15 cellular contexts compared by ENCODE assay signal in the genomic region with DNA sequence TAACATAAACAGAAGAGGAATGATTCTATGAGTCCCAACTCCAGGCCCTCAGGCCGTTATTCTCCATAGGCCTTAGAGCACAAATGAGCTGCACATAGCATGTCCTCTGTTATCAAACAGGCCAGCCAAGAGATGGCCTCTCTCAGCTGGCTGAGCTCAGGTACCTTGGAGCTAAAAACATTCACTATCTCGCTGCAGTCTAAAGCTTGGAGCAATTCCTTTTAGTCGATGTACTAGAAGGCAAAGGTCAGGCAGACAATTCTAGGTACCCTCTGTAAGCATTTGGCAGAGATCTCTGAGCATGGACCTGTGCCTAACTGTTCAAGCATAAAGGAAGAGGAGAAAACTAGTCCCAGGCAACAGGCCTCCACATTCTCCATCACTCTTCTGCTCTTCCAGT. TPM values are rescaled to one million over a fixed set of nuclear protein-coding genes. Genes with fewer than 3 reads are reported as not detected.
DNase-seq lines count a peak whose midpoint lies in the region; ATAC-seq, FAIRE-seq and TF ChIP-seq lines count a peak whose summit lies in the region.
"Had no signal": no experiment of that assay in that cellular context is flagged by ENCODE, and none has a peak within 500 bp of the region (broad histone marks: within the 10 kb centered on the region; RNA-seq: fewer than 3 reads in every experiment).

No MANE protein-coding gene starts in this region.

- H3K79me1 ChIP-seq in neuronal stem cell (ENCODE audit: low read depth, low read length): no peaks in the 10 kb centered on the region

- H3K4me2 ChIP-seq in OCI-LY7 (ENCODE audit: low read length): peak overlapping the region; percentile 73
- no peak overlapping the region for H3K4me2 ChIP-seq in HepG2 (ENCODE audit: low read depth, low read length)
- H3K4me2 ChIP-seq in neuronal stem cell (ENCODE audit: insufficient read depth, low read length, poor library complexity, severe bottlenecking): no peak overlapping the region
- H3K4me2 ChIP-seq: BLaER1 treated with 17β-estradiol and CSF1 and Interleukin-3, amounts not matched to agents 10 nM and 100 nM had no signal

- H3K36me3 ChIP-seq in OCI-LY7 (ENCODE audit: insufficient read depth, low read length) (peaks cover 24% of the 10 kb centered on the region), HepG2 (replicated peaks in 1 of 2; ENCODE audit: control insufficient read depth in 1 of 2, insufficient read depth in 2 of 2, low read length in 2 of 2) (no peaks in the 10 kb centered on the region), small intestine (ENCODE audit: control insufficient read depth in 2 of 2, insufficient read depth in 2 of 2, low read length in 2 of 2) (no peaks in the 10 kb centered on the region), kidney (ENCODE audit: control insufficient read depth in 1 of 2, insufficient read depth in 2 of 2, low read length in 2 of 2) (no peaks in the 10 kb centered on the region), neuronal stem cell (replicated peaks in 1 of 2; ENCODE audit: control insufficient read depth in 2 of 2, insufficient read depth in 2 of 2, low read length in 2 of 2) (no peaks in the 10 kb centered on the region), uterus (no peaks in the 10 kb centered on the region)
- H3K36me3 ChIP-seq: BLaER1 treated with 17β-estradiol and CSF1 and Interleukin-3, amounts not matched to agents 10 nM and 100 nM had no signal

- FAIRE-seq in HepG2 (lab: Jason Lieb, UNC) (no peak), small intestine (lab: Jason Lieb, UNC) (no peak), kidney (lab: Jason Lieb, UNC) (no peak)
- FAIRE-seq: GM12878, GM19239, H1 had no signal

- H3K14ac ChIP-seq in neuronal stem cell (ENCODE audit: low read length): no peak overlapping the region

- H3K27ac ChIP-seq in OCI-LY7 (ENCODE audit: low read depth, low read length, poor library complexity, severe bottlenecking) (peak overlapping the region; percentile 93), HepG2 (ENCODE audit: extremely low read length, insufficient read depth, low read length) (no peak overlapping the region), small intestine (ENCODE audit: low read depth in 1 of 2, low read length in 1 of 2) (no peak overlapping the region), kidney (ENCODE audit: low read depth in 2 of 2, low read length in 2 of 2) (no peak overlapping the region), neuronal stem cell (replicated peaks; ENCODE audit: low read length) (no peak overlapping the region), uterus (no peak overlapping the region)
- H3K27ac ChIP-seq: BLaER1 treated with 17β-estradiol and CSF1 and Interleukin-3, amounts not matched to agents 10 nM and 100 nM had no signal

- no peaks in the 10 kb centered on the region for H4K20me1 ChIP-seq in OCI-LY7 (ENCODE audit: insufficient read depth, low read length)
- H4K20me1 ChIP-seq in HepG2 (ENCODE audit: insufficient read depth, low read length): no peaks in the 10 kb centered on the region
- H4K20me1 ChIP-seq: BLaER1 treated with 17β-estradiol and CSF1 and Interleukin-3, amounts not matched to agents 10 nM and 100 nM had no signal

- H2BK120ac ChIP-seq in neuronal stem cell (ENCODE audit: low read depth, low read length): no peak overlapping the region

- H3K27me3 ChIP-seq in HepG2 (ENCODE audit: control insufficient read depth in 1 of 2, insufficient read depth in 2 of 2, low read length in 2 of 2) (peaks cover 0 to 4% of the 10 kb centered on the region in 2 experiments; a peak in 3 of 5 replicates), small intestine (ENCODE audit: control insufficient read depth in 2 of 2, insufficient read depth in 2 of 2, low read length in 2 of 2) (peaks cover 0 to 3% of the 10 kb centered on the region in 2 donors), neuronal stem cell (ENCODE audit: control insufficient read depth in 3 of 3, insufficient read depth in 3 of 3, low read depth in 1 of 3, low read length in 3 of 3) (peaks cover 0 to 11% (median 0%) of the 10 kb centered on the region in 3 experiments), uterus (no peaks in the 10 kb centered on the region)
- H3K27me3 ChIP-seq: BLaER1 treated with 17β-estradiol and CSF1 and Interleukin-3, amounts not matched to agents 10 nM and 100 nM had no signal

- BruUV-seq in OCI-LY7 (replicated peaks; lab: Mats Ljungman, UMichigan) (no TSS peak), HepG2 (replicated peaks; lab: Mats Ljungman, UMichigan) (no TSS peak)

- DNase-seq in OCI-LY7 (ENCODE audit: low spot score): peak; percentile 16
- DNase-seq in HepG2 (ENCODE audit: low spot score): no peak
- DNase-seq in small intestine: peak; percentile 35
- no peak for DNase-seq in kidney
- no peak for DNase-seq in neuronal stem cell (ENCODE audit: low spot score)
- DNase-seq in uterus: no peak
- DNase-seq: Calu3; CD8-positive, alpha-beta T cell; DMS79 treated with DMSO at 0.1 percent for 48 hours; EL; H9 had no signal

- TF ChIP-seq POLR2A in HepG2 (IDR thresholded peaks at IDR 0.05; ENCODE audit: insufficient read depth in 1 of 2, low read depth in 2 of 2, low read length in 2 of 2): no peak
- no peak for TF ChIP-seq POLR2A in uterus (IDR thresholded peaks at IDR 0.05)

- intact Hi-C loops in OCI-LY7 (cut with micrococcal nuclease; ENCODE audit: unreplicated experiment): no loop called here
- intact Hi-C loops in HepG2 (cut with micrococcal nuclease; ENCODE audit: unreplicated experiment): no loop called here
- intact Hi-C loops in kidney (cut with DNase I): no loop called here
- intact Hi-C loops in uterus (cut with DNase I; ENCODE audit: low total_unique reads): no loop called here

- H2BK5ac ChIP-seq in neuronal stem cell (ENCODE audit: low read length): no peak overlapping the region

- 3% methylated on average over 3 of the region's 3 CpGs for WGBS in HepG2 (ENCODE audit: low lambda C conversion rate)
- WGBS in small intestine, 3 donors: 8 to 56% (median 31%) methylated on average over 3 of the region's 3 CpGs
- WGBS in neuronal stem cell (ENCODE audit: extremely low coverage in 2 of 2, insufficient read length in 2 of 2, insufficient replicate concordance in 1 of 2), 2 donors: no CpG with 5 or more reads among the region's 3 CpGs

- H4K8ac ChIP-seq in neuronal stem cell (ENCODE audit: low read depth, low read length): no peak overlapping the region

- no peak overlapping the region for H2BK15ac ChIP-seq in neuronal stem cell (ENCODE audit: low read length)

- H3K9ac ChIP-seq in HepG2 (ENCODE audit: insufficient read depth, low read depth, low read length) (no peak overlapping the region), kidney (ENCODE audit: low read length in 2 of 2) (no peak overlapping the region), neuronal stem cell (ENCODE audit: low read depth, low read length, poor library complexity) (no peak overlapping the region)
- H3K9ac ChIP-seq: BLaER1 treated with 17β-estradiol and CSF1 and Interleukin-3, amounts not matched to agents 10 nM and 100 nM had no signal

- H3K9me3 ChIP-seq in OCI-LY7 (ENCODE audit: low read length) (peaks cover 20% of the 10 kb centered on the region; the same call in 1 of the 2 replicates), HepG2 (ENCODE audit: low read length) (peaks cover 20% of the 10 kb centered on the region), small intestine (ENCODE audit: control insufficient read depth, low read depth) (no peaks in the 10 kb centered on the region), kidney (ENCODE audit: control insufficient read depth in 1 of 2, low read length in 2 of 2) (peaks cover 0 to 7% of the 10 kb centered on the region in 2 donors), neuronal stem cell (replicated peaks in 1 of 2; ENCODE audit: control insufficient read depth in 2 of 2, insufficient read depth in 1 of 2, low read depth in 1 of 2, low read length in 2 of 2) (no peaks in the 10 kb centered on the region), uterus (no peaks in the 10 kb centered on the region)

- in situ Hi-C loops in HepG2 (cut with HindIII; ENCODE audit: extremely low pct_ligation_motif_present, low pct_unique_long_range_greater_than_20kb): no loop called here

- no peak for TF ChIP-seq EP300 in HepG2 (IDR thresholded peaks at IDR 0.05; ENCODE audit: low read depth in 2 of 2, low read length in 2 of 2)
- TF ChIP-seq EP300 in HepG2 (CRISPR knock-in tag; IDR thresholded peaks at IDR 0.05; ENCODE audit: borderline replicate concordance): no peak

- H3K9me2 ChIP-seq in OCI-LY7 (ENCODE audit: insufficient read depth, low read length): no peaks in the 10 kb centered on the region

- POLR2A ChIA-PET in OCI-LY7 (lab: Charles Lee): interaction anchor here (0.6 to 3.1 kb wide), 10 partner anchors 8 to 1331 kb away, joined by 3 to 11 read pairs (median 3); partner anchors contain the start of genes ATL2, GPATCH11 and HEATR5B
- POLR2A ChIA-PET in HepG2 (lab: Yijun Ruan, JAX): no interaction called here

- H3K23ac ChIP-seq in neuronal stem cell (ENCODE audit: low read depth, low read length, poor library complexity): no peak overlapping the region

- TF ChIP-seq CTCF in OCI-LY7 (conservative IDR thresholded peaks at IDR 0.05; ENCODE audit: low read length) (no peak), HepG2 (CRISPR knock-in tag; IDR thresholded peaks at IDR 0.05) (no peak), kidney (IDR thresholded peaks at IDR 0.05; ENCODE audit: borderline replicate concordance, extremely low read depth, insufficient read depth) (no peak), uterus (IDR thresholded peaks at IDR 0.05) (no peak)

- ATAC-seq in HepG2: peak; percentile 43; the same call in 2 of the 3 replicates
- ATAC-seq: CD8-positive, alpha-beta T cell; GM12878 had no signal

- H4K91ac ChIP-seq in neuronal stem cell (ENCODE audit: low read depth, low read length, poor library complexity): no peak overlapping the region

- no peak overlapping the region for H2BK12ac ChIP-seq in neuronal stem cell (ENCODE audit: low read length)

- H3K18ac ChIP-seq in neuronal stem cell (ENCODE audit: low read length): no peak overlapping the region

- H3K4me1 ChIP-seq in OCI-LY7 (ENCODE audit: insufficient read depth, low read length, poor library complexity, severe bottlenecking) (peaks cover 66% of the 10 kb centered on the region), HepG2 (ENCODE audit: insufficient read depth, low read length) (peaks cover 24% of the 10 kb centered on the region), small intestine (ENCODE audit: control insufficient read depth in 2 of 2, insufficient read depth in 1 of 2, low read depth in 1 of 2, low read length in 1 of 2) (peaks cover 0 to 4% of the 10 kb centered on the region in 2 donors), kidney (ENCODE audit: control insufficient read depth in 1 of 2, insufficient read depth in 1 of 2, low read depth in 1 of 2, low read length in 2 of 2) (peaks cover 0 to 9% of the 10 kb centered on the region in 2 donors), neuronal stem cell (ENCODE audit: control insufficient read depth in 2 of 2, insufficient read depth in 1 of 2, low read depth in 1 of 2, low read length in 2 of 2) (peaks cover 0 to 2% of the 10 kb centered on the region in 2 donors), uterus (no peaks in the 10 kb centered on the region)

- no peak overlapping the region for H3K4ac ChIP-seq in neuronal stem cell (ENCODE audit: low read length)

- no peak overlapping the region for H2AK5ac ChIP-seq in neuronal stem cell (ENCODE audit: low read depth, low read length)

- H2AFZ ChIP-seq in OCI-LY7 (ENCODE audit: low read length) (peak overlapping the region; percentile 69; the same call in 1 of the 2 replicates), HepG2 (ENCODE audit: low read length) (no peak overlapping the region), neuronal stem cell (ENCODE audit: low read length) (no peak overlapping the region)

- TF ChIP-seq RAD21 in HepG2 (CRISPR knock-in tag; IDR thresholded peaks at IDR 0.05): no peak

- CTCF ChIA-PET in OCI-LY7 (lab: Charles Lee; ENCODE audit: unreplicated experiment) (no interaction called here), HepG2 (lab: Yijun Ruan, JAX; ENCODE audit: low intra/inter-chr PET ratio, low total read pairs) (no interaction called here)

- H3K79me2 ChIP-seq in OCI-LY7 (ENCODE audit: insufficient read depth, low read depth, low read length) (no peaks in the 10 kb centered on the region), HepG2 (ENCODE audit: insufficient read depth, low read length) (no peaks in the 10 kb centered on the region)

- H3K4me3 ChIP-seq in OCI-LY7 (ENCODE audit: low read depth, low read length, poor library complexity, severe bottlenecking) (peak overlapping the region; percentile 37), HepG2 (replicated peaks in 1 of 3; ENCODE audit: insufficient read depth in 1 of 3, low read depth in 2 of 3, low read length in 3 of 3) (no peak overlapping the region), small intestine (ENCODE audit: low read depth in 1 of 2, low read length in 2 of 2) (no peak overlapping the region), kidney (ENCODE audit: low read length in 2 of 2) (no peak overlapping the region), neuronal stem cell (ENCODE audit: low read length in 2 of 2) (no peak overlapping the region), uterus (no peak overlapping the region)
- H3K4me3 ChIP-seq: BLaER1 treated with 17β-estradiol and CSF1 and Interleukin-3, amounts not matched to agents 10 nM and 100 nM; GM12878 had no signal

RNA-seq across cellular contexts. Expression of gene ATL2, which starts 38.0 kb away (rescaled TPM):
- total RNA-seq in OCI-LY7 (2014; rRNA removed; shearing (Covaris generic)): 142 and 166 TPM in 2 replicates
- 135 and 148 TPM in 2 replicates for total RNA-seq in OCI-LY7 (2022)
- total RNA-seq in HepG2 (2016; rRNA removed; fragmentation: Illumina TruSeq; extraction: Trizol): 110 and 119 TPM in 2 replicates
- 27.7 and 31.0 TPM in 2 replicates for total RNA-seq in HepG2 (2016; cell fraction: cytosol; rRNA removed; fragmentation: Illumina TruSeq; extraction: Trizol; ENCODE audit: low read depth)
- 103 and 118 TPM in 2 replicates for total RNA-seq in HepG2 (2016; cell fraction: insoluble cytoplasmic fraction; rRNA removed; fragmentation: Illumina TruSeq; extraction: Trizol)
- total RNA-seq in HepG2 (2016; cell fraction: membrane; rRNA removed; fragmentation: Illumina TruSeq; extraction: Trizol): 27.3 and 34.4 TPM in 2 replicates
- 180 and 190 TPM in 2 replicates for total RNA-seq in HepG2 (2016; cell fraction: nucleus; rRNA removed; fragmentation: Illumina TruSeq; extraction: Trizol)
- polyA plus RNA-seq in HepG2 (2011; rRNA removed): 38.7 and 56.5 TPM in 2 replicates
- polyA plus RNA-seq in HepG2 (2011; cell fraction: cytosol; rRNA removed): 38.9 and 55.1 TPM in 2 replicates
- polyA plus RNA-seq in HepG2 (2011; cell fraction: nucleus; rRNA removed): 187 and 191 TPM in 2 replicates
- polyA plus RNA-seq in HepG2 (2012): 70.4 and 80.6 TPM in 2 replicates
- 4.2 and 4.6 TPM in 2 replicates for polyA plus RNA-seq in HepG2 (2016; cell fraction: cytosol; fragmentation: Illumina TruSeq; extraction: Trizol; ENCODE audit: low read depth)
- polyA plus RNA-seq in HepG2 (2016; cell fraction: insoluble cytoplasmic fraction; fragmentation: Illumina TruSeq; extraction: Trizol; ENCODE audit: low read depth): 56.7 and 61.4 TPM in 2 replicates
- 9.8 and 13.3 TPM in 2 replicates for polyA plus RNA-seq in HepG2 (2016; cell fraction: membrane; fragmentation: Illumina TruSeq; extraction: Trizol; ENCODE audit: low read depth)
- polyA plus RNA-seq in HepG2 (2016; cell fraction: nucleus; fragmentation: Illumina TruSeq; extraction: Trizol; ENCODE audit: insufficient read depth, low read depth): 166 and 178 TPM in 2 replicates
- 27.4 and 51.2 TPM in 2 replicates for polyA minus RNA-seq in HepG2 (2011; rRNA and poly(A)+ RNA removed; ENCODE audit: low replicate concordance)
- polyA minus RNA-seq in HepG2 (2011; cell fraction: cytosol; rRNA and poly(A)+ RNA removed): 39.4 and 47.8 TPM in 2 replicates
- polyA minus RNA-seq in HepG2 (2011; cell fraction: nucleus; rRNA and poly(A)+ RNA removed): 212 and 269 TPM in 2 replicates
- polyA plus RNA-seq in small intestine: 10 to 100 TPM; 26.2 to 39.8 (median 29.3) TPM
- total RNA-seq in kidney: 52.1 TPM
- 22.0 TPM for polyA plus RNA-seq in kidney (ENCODE audit: insufficient read depth, low read depth, low replicate concordance)
- polyA plus RNA-seq in neuronal stem cell (2013, experiment 1 of 2): 41.0 TPM
- 41.3 TPM for polyA plus RNA-seq in neuronal stem cell (2013, experiment 2 of 2)
- 100 to 1,000 TPM in 3 of 4 donors, 10 to 100 TPM in 1; 90.9 to 404 (median 140) TPM for total RNA-seq in uterus

Comparison
In these comparisons a context has a peak if more than half of its experiments do, and no peak if none do; other contexts are left out.
1. DNase-seq: peak in OCI-LY7 (single experiment) and small intestine (single experiment); none in HepG2 (single experiment), kidney (single experiment), neuronal stem cell (single experiment) and uterus (0 of 2).